Comparison of ENCODE assay signal across 26 cellular contexts in genomic region chr3:48279926-48280325, GRCh38. TPM values are rescaled to one million over a fixed set of nuclear protein-coding genes. Genes with fewer than 3 reads are reported as not detected.
"Had no signal": no experiment of that assay in that cellular context is flagged by ENCODE, and none has a peak within 500 bp of the region (broad histone marks: within the 10 kb centered on the region; RNA-seq: fewer than 3 reads in every experiment).

No MANE protein-coding gene starts in this region.

- H3K36me3 ChIP-seq: esophagus muscularis mucosa, heart right ventricle, left lung, lower lobe of right lung, stomach, thoracic aorta, transverse colon had no signal

- H3K4me1 Mint-ChIP-seq: memory B cell; stimulated activated naive B cell treated with anti-CD40 and anti-IgM and Interleukin-4, amounts not matched to agents 10 μg/mL and 1 μg/mL and 100 μg/mL, for 72 hours had no signal

- H3K36me3 Mint-ChIP-seq: mesothelial cell of epicardium; natural killer cell treated with Interleukin-12 subunit alpha and Interleukin-12 subunit beta and Interleukin-15 and Interleukin-18, amount 100 ng/mL, for 72 hours had no signal

- H3K9me3 Mint-ChIP-seq: dendritic cell treated with granulocyte-macrophage colony-stimulating factor and Interleukin-4, amounts not matched to agents 40 ng/mL and 50 ng/mL, for 4 days; effector memory CD8-positive, alpha-beta T cell; memory B cell; mesothelial cell of epicardium; natural killer cell treated with Interleukin-12 subunit alpha and Interleukin-12 subunit beta and Interleukin-15 and Interleukin-18, amount 100 ng/mL, for 72 hours had no signal

- H3K4me1 ChIP-seq: esophagus muscularis mucosa, heart right ventricle, left lung, lower lobe of right lung, psoas muscle, stomach, transverse colon had no signal

- H3K9me3 ChIP-seq: esophagus muscularis mucosa, heart right ventricle, left lung, lower lobe of right lung, psoas muscle, stomach, thoracic aorta, transverse colon had no signal

- H3K27ac Mint-ChIP-seq: dendritic cell treated with granulocyte-macrophage colony-stimulating factor and Interleukin-4, amounts not matched to agents 40 ng/mL and 50 ng/mL, for 4 days; memory B cell; mesothelial cell of epicardium; natural killer cell treated with Interleukin-12 subunit alpha and Interleukin-12 subunit beta and Interleukin-15 and Interleukin-18, amount 100 ng/mL, for 72 hours; stimulated activated naive B cell treated with anti-CD40 and anti-IgM and Interleukin-4, amounts not matched to agents 10 μg/mL and 1 μg/mL and 100 μg/mL, for 72 hours had no signal

- H3K4me3 ChIP-seq: esophagus muscularis mucosa, heart right ventricle, left lung, lower lobe of right lung, psoas muscle, skin epidermis, stomach, thoracic aorta, transverse colon had no signal

- H3K27ac ChIP-seq: epithelial cell of prostate, esophagus muscularis mucosa, heart right ventricle, left lung, lower lobe of right lung, psoas muscle, skin epidermis, stomach, thoracic aorta, transverse colon had no signal

- H3K27me3 ChIP-seq: esophagus muscularis mucosa, heart right ventricle, left lung, stomach, transverse colon had no signal

- H3K27me3 Mint-ChIP-seq: dendritic cell treated with granulocyte-macrophage colony-stimulating factor and Interleukin-4, amounts not matched to agents 40 ng/mL and 50 ng/mL, for 4 days; memory B cell; natural killer cell treated with Interleukin-12 subunit alpha and Interleukin-12 subunit beta and Interleukin-15 and Interleukin-18, amount 100 ng/mL, for 72 hours; stimulated activated naive B cell treated with anti-CD40 and anti-IgM and Interleukin-4, amounts not matched to agents 10 μg/mL and 1 μg/mL and 100 μg/mL, for 72 hours had no signal

- DNase-seq: cerebellar nuclear complex; effector memory CD8-positive, alpha-beta T cell; heart right ventricle; left lung; lower lobe of right lung; psoas muscle; stimulated activated CD4-positive, alpha-beta T cell treated with anti-CD3 and anti-CD28 coated beads, Interleukin-2, amount 100 ng/mL, for 24 hours; stimulated activated CD4-positive, alpha-beta T cell treated with anti-CD3 and anti-CD28 coated beads, Interleukin-4, amount 100 ng/mL, for 4 hours; stimulated activated naive B cell treated with anti-CD40 and anti-IgM and Interleukin-4, amounts not matched to agents 10 μg/mL and 1 μg/mL and 100 μg/mL, for 72 hours; stomach; substantia nigra; transverse colon had no signal

- H3K4me3 Mint-ChIP-seq: dendritic cell treated with granulocyte-macrophage colony-stimulating factor and Interleukin-4, amounts not matched to agents 40 ng/mL and 50 ng/mL, for 4 days; effector memory CD8-positive, alpha-beta T cell; memory B cell; mesothelial cell of epicardium; natural killer cell treated with Interleukin-12 subunit alpha and Interleukin-12 subunit beta and Interleukin-15 and Interleukin-18, amount 100 ng/mL, for 72 hours; stimulated activated naive B cell treated with anti-CD40 and anti-IgM and Interleukin-4, amounts not matched to agents 10 μg/mL and 1 μg/mL and 100 μg/mL, for 72 hours had no signal

RNA-seq across cellular contexts. Expression of gene SPINK8, which starts 53.5 kb away (rescaled TPM):
- total RNA-seq: esophagus muscularis mucosa; frontal cortex; glomerular endothelial cell; heart right ventricle; left lung; lower lobe of right lung; mesothelial cell of epicardium; mucosa of gallbladder; myocyte; natural killer cell treated with Interleukin-12 subunit alpha and Interleukin-12 subunit beta and Interleukin-15 and Interleukin-18, amount 100 ng/mL, for 72 hours; omental fat pad; psoas muscle; sciatic nerve; stomach; thoracic aorta; transverse colon had no signal

RNA-seq across cellular contexts. Expression of gene CAMP, which starts 56.6 kb away (rescaled TPM):
- total RNA-seq: frontal cortex; glomerular endothelial cell; mesothelial cell of epicardium; mucosa of gallbladder; myocyte; natural killer cell treated with Interleukin-12 subunit alpha and Interleukin-12 subunit beta and Interleukin-15 and Interleukin-18, amount 100 ng/mL, for 72 hours; thoracic aorta; transverse colon had no signal
